ENCODE assay signal across 1 cellular context in the genomic region with DNA sequence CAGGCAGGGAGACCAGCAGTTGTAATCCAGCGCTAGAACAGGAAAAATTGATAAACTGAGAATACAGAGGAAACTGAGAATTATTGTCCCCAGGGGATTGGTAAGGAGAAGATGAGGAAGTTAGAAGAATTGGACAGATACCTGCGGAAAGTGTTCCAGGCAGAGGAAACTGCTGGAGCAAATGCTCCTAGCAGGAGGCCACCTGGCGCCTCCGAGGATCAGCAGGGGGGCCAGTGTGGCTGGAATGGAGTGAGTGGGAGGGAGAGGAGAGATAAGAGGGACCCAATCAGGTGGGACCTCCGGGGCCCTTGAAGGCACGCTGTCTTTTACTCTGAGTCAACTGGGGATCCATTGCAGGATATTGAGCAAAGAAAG.
TF ChIP-seq lines count a peak whose summit lies in the region.

No MANE protein-coding gene starts in this region.

TF ChIP-seq in K562, 482 proteins besides CTCF, POLR2A, EP300 and RAD21 (continued from another document):
- TF ChIP-seq, protein P1, sequence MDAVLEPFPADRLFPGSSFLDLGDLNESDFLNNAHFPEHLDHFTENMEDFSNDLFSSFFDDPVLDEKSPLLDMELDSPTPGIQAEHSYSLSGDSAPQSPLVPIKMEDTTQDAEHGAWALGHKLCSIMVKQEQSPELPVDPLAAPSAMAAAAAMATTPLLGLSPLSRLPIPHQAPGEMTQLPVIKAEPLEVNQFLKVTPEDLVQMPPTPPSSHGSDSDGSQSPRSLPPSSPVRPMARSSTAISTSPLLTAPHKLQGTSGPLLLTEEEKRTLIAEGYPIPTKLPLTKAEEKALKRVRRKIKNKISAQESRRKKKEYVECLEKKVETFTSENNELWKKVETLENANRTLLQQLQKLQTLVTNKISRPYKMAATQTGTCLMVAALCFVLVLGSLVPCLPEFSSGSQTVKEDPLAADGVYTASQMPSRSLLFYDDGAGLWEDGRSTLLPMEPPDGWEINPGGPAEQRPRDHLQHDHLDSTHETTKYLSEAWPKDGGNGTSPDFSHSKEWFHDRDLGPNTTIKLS (IDR thresholded peaks at IDR 0.05; ENCODE audit: borderline replicate concordance, low read depth): no peak
- TF ChIP-seq KLF16 (IDR thresholded peaks at IDR 0.05): peak; percentile 8; the same call in 1 of the 2 replicates
- no peak for TF ChIP-seq KDM4B (IDR thresholded peaks at IDR 0.05; ENCODE audit: borderline replicate concordance in 2 of 2, low read depth in 1 of 2)
- TF ChIP-seq, protein P2, sequence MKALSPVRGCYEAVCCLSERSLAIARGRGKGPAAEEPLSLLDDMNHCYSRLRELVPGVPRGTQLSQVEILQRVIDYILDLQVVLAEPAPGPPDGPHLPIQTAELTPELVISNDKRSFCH (CRISPR knock-in tag; IDR thresholded peaks at IDR 0.05): no peak
- TF ChIP-seq, protein P2 (tag; IDR thresholded peaks at IDR 0.05): 0 out of 2 replicates have a peak, but pooled peaks have one; percentile 17
- peak; percentile 63 for TF ChIP-seq ARID1B (IDR thresholded peaks at IDR 0.05)
- TF ChIP-seq FOXM1 (IDR thresholded peaks at IDR 0.05; ENCODE audit: low read depth): no peak
- TF ChIP-seq FOXM1 (CRISPR knock-in tag; IDR thresholded peaks at IDR 0.05; ENCODE audit: low read depth): no peak
- TF ChIP-seq, protein P3, sequence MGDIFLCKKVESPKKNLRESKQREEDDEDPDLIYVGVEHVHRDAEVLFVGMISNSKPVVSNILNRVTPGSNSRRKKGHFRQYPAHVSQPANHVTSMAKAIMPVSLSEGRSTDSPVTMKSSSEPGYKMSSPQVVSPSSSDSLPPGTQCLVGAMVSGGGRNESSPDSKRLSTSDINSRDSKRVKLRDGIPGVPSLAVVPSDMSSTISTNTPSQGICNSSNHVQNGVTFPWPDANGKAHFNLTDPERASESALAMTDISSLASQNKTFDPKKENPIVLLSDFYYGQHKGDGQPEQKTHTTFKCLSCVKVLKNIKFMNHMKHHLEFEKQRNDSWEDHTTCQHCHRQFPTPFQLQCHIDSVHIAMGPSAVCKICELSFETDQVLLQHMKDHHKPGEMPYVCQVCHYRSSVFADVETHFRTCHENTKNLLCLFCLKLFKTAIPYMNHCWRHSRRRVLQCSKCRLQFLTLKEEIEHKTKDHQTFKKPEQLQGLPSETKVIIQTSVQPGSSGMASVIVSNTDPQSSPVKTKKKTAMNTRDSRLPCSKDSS (IDR thresholded peaks at IDR 0.05; ENCODE audit: low read depth, partially characterized antibody): no peak
- peak in 1 of 2 experiments; percentile 61; a peak in 2 of 4 replicates for TF ChIP-seq RCOR1 (IDR thresholded peaks at IDR 0.05; ENCODE audit: borderline replicate concordance in 1 of 2, low read depth in 2 of 2, low read length in 2 of 2)
- TF ChIP-seq GABPB1 (CRISPR knock-in tag; IDR thresholded peaks at IDR 0.05): no peak
- TF ChIP-seq, protein P4, sequence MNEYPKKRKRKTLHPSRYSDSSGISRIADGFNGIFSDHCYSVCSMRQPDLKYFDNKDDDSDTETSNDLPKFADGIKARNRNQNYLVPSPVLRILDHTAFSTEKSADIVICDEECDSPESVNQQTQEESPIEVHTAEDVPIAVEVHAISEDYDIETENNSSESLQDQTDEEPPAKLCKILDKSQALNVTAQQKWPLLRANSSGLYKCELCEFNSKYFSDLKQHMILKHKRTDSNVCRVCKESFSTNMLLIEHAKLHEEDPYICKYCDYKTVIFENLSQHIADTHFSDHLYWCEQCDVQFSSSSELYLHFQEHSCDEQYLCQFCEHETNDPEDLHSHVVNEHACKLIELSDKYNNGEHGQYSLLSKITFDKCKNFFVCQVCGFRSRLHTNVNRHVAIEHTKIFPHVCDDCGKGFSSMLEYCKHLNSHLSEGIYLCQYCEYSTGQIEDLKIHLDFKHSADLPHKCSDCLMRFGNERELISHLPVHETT (CRISPR knock-in tag; conservative IDR thresholded peaks at IDR 0.05 in 1 of 2, IDR thresholded peaks at IDR 0.05 in 1 of 2): no peak
- TF ChIP-seq ZEB2 (IDR thresholded peaks at IDR 0.05): peak; percentile 76; the same call in 1 of the 2 replicates
- TF ChIP-seq ZNF140 (CRISPR knock-in tag; IDR thresholded peaks at IDR 0.05): no peak
- TF ChIP-seq ELF4 (CRISPR knock-in tag; IDR thresholded peaks at IDR 0.05): no peak
- TF ChIP-seq, protein P5, sequence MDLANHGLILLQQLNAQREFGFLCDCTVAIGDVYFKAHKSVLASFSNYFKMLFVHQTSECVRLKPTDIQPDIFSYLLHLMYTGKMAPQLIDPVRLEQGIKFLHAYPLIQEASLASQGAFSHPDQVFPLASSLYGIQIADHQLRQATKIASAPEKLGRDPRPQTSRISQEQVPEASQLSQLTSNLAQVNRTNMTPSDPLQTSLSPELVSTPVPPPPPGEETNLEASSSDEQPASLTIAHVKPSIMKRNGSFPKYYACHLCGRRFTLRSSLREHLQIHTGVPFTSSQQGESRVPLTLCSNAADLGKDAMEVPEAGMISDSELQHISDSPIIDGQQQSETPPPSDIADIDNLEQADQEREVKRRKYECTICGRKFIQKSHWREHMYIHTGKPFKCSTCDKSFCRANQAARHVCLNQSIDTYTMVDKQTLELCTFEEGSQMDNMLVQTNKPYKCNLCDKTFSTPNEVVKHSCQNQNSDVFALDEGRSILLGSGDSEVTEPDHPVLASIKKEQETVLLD (IDR thresholded peaks at IDR 0.05): peak; percentile 31; the same call in 1 of the 2 replicates
- TF ChIP-seq KDM5B (IDR thresholded peaks at IDR 0.05; ENCODE audit: insufficient replicate concordance, low read depth, low read length): peak; percentile 23
- no peak for TF ChIP-seq ZSCAN29 (IDR thresholded peaks at IDR 0.05)
- TF ChIP-seq L3MBTL2 (IDR thresholded peaks at IDR 0.05): peak; percentile 75
- TF ChIP-seq TEAD1 (CRISPR knock-in tag; IDR thresholded peaks at IDR 0.05): 0 out of 4 replicates have a peak, but pooled peaks of 1 of the 2 experiments have one; percentile 3
- no peak for TF ChIP-seq HMG20A (CRISPR knock-in tag; conservative IDR thresholded peaks at IDR 0.05)
- TF ChIP-seq, protein P6, sequence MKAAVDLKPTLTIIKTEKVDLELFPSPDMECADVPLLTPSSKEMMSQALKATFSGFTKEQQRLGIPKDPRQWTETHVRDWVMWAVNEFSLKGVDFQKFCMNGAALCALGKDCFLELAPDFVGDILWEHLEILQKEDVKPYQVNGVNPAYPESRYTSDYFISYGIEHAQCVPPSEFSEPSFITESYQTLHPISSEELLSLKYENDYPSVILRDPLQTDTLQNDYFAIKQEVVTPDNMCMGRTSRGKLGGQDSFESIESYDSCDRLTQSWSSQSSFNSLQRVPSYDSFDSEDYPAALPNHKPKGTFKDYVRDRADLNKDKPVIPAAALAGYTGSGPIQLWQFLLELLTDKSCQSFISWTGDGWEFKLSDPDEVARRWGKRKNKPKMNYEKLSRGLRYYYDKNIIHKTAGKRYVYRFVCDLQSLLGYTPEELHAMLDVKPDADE (conservative IDR thresholded peaks at IDR 0.05; ENCODE audit: control insufficient read depth, low read depth, low read length): 0 out of 2 replicates have a peak, but pooled peaks have one; percentile 49
- TF ChIP-seq, protein P7, sequence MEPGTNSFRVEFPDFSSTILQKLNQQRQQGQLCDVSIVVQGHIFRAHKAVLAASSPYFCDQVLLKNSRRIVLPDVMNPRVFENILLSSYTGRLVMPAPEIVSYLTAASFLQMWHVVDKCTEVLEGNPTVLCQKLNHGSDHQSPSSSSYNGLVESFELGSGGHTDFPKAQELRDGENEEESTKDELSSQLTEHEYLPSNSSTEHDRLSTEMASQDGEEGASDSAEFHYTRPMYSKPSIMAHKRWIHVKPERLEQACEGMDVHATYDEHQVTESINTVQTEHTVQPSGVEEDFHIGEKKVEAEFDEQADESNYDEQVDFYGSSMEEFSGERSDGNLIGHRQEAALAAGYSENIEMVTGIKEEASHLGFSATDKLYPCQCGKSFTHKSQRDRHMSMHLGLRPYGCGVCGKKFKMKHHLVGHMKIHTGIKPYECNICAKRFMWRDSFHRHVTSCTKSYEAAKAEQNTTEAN (CRISPR knock-in tag; IDR thresholded peaks at IDR 0.05): no peak
- no peak for TF ChIP-seq GTF2E2 (tag; IDR thresholded peaks at IDR 0.05)
- no peak for TF ChIP-seq SLC30A9 (CRISPR knock-in tag; IDR thresholded peaks at IDR 0.05)
- TF ChIP-seq DACH1 (IDR thresholded peaks at IDR 0.05; ENCODE audit: partially characterized antibody): peak; percentile 34
- TF ChIP-seq ZNF146 (CRISPR knock-in tag; IDR thresholded peaks at IDR 0.05; ENCODE audit: unreplicated experiment): no peak
TF ChIP-seq in K562: peak in this region for 30.
